8 cellular contexts compared by ENCODE assay signal in genomic region chr13:32639502-32640105, GRCh38. TPM values are rescaled to one million over a fixed set of nuclear protein-coding genes. Genes with fewer than 3 reads are reported as not detected.
DNase-seq lines count a peak whose midpoint lies in the region; ATAC-seq and TF ChIP-seq lines count a peak whose summit lies in the region.

No MANE protein-coding gene starts in this region.

- no peak overlapping the region for H3K23ac ChIP-seq in trophoblast cell (ENCODE audit: low read length)

- H3K18ac ChIP-seq in trophoblast cell (ENCODE audit: low read length), result no peak overlapping the region

- no peak overlapping the region for H2AK5ac ChIP-seq in trophoblast cell (ENCODE audit: low read length)

- H3K9me3 ChIP-seq in OCI-LY3 (ENCODE audit: insufficient read depth, low read length) (no peaks in the 10 kb centered on the region), trophoblast cell (ENCODE audit: insufficient read depth, low read depth, low read length) (no peaks in the 10 kb centered on the region)

- ATAC-seq in HG03095 (IDR thresholded peaks at IDR 0.05; ENCODE audit: unreplicated experiment) (peak; percentile 66), GM21528 (IDR thresholded peaks at IDR 0.05; ENCODE audit: low FRiP score, unreplicated experiment) (no peak)

- H3K4me2 ChIP-seq in OCI-LY3 (ENCODE audit: low read length) (no peak overlapping the region), trophoblast cell (ENCODE audit: low read length) (no peak overlapping the region)

- no peaks in the 10 kb centered on the region for H3K79me1 ChIP-seq in trophoblast cell (ENCODE audit: low read length)

- H4K8ac ChIP-seq in trophoblast cell (ENCODE audit: low read depth, low read length), result no peak overlapping the region

- H3K79me2 ChIP-seq in OCI-LY3 (ENCODE audit: low read length) (peaks cover 79% of the 10 kb centered on the region), trophoblast cell (ENCODE audit: control insufficient read depth, insufficient read depth, low read length, poor library complexity) (no peaks in the 10 kb centered on the region)

- H3K27me3 ChIP-seq in OCI-LY3 (ENCODE audit: low read depth, low read length), result no peaks in the 10 kb centered on the region
- no peaks in the 10 kb centered on the region for H3K27me3 ChIP-seq in trophoblast cell (ENCODE audit: insufficient read depth, low read length)

- DNase-seq in SHP77 (lab: John Stamatoyannopoulos, UW), result peak; percentile 25 to 31
- no peak for DNase-seq in SHP77 treated with DMSO at 0.1 percent for 48 hours (lab: John Stamatoyannopoulos, UW)
- peak; percentile 48 for DNase-seq in activated naive CD4-positive, alpha-beta T cell treated with Interleukin-2 at 50 U/mL for 16 hours
- DNase-seq in germinal center (ENCODE audit: low spot score), result peak; percentile 41
- DNase-seq in trophoblast cell, result peak; percentile 30 to 68

- H3K27ac ChIP-seq in OCI-LY3 (ENCODE audit: low read length) (no peak overlapping the region), trophoblast cell (ENCODE audit: low read depth, low read length) (no peak overlapping the region)

- H4K20me1 ChIP-seq in OCI-LY3 (ENCODE audit: insufficient read depth, low read length), result peaks cover 71% of the 10 kb centered on the region

- no peak overlapping the region for H3K4me3 ChIP-seq in OCI-LY3 (ENCODE audit: low read length)
- H3K4me3 ChIP-seq in trophoblast cell (ENCODE audit: low read depth, low read length), result no peak overlapping the region

- H2BK12ac ChIP-seq in trophoblast cell (ENCODE audit: low read length), result no peak overlapping the region

- H3K9ac ChIP-seq in OCI-LY3 (ENCODE audit: low read length) (no peak overlapping the region), trophoblast cell (ENCODE audit: low read length) (no peak overlapping the region)

- H2BK120ac ChIP-seq in trophoblast cell (ENCODE audit: insufficient read depth, low read length, poor library complexity), result no peak overlapping the region

- TF ChIP-seq CTCF in OCI-LY3 (IDR thresholded peaks at IDR 0.05; ENCODE audit: low read depth, low read length), result peak; percentile 95

- H3K4me1 ChIP-seq in OCI-LY3 (ENCODE audit: low read length), result peaks cover 32% of the 10 kb centered on the region
- no peaks in the 10 kb centered on the region for H3K4me1 ChIP-seq in trophoblast cell (ENCODE audit: control insufficient read depth in 1 of 2, insufficient read depth in 2 of 2, low read length in 2 of 2)

- H4K12ac ChIP-seq in trophoblast cell (ENCODE audit: low read depth, low read length), result no peak overlapping the region

- no CpG with 5 or more reads among the region's 4 CpGs for WGBS in trophoblast cell (ENCODE audit: extremely low coverage, insufficient coverage, insufficient read length)

- H2AFZ ChIP-seq in OCI-LY3 (ENCODE audit: low read depth, low read length) (no peak overlapping the region), trophoblast cell (ENCODE audit: insufficient read depth, low read length, poor library complexity) (no peak overlapping the region)

- no peaks in the 10 kb centered on the region for H3K36me3 ChIP-seq in OCI-LY3 (replicated peaks; ENCODE audit: low read depth, low read length)
- no peaks in the 10 kb centered on the region for H3K36me3 ChIP-seq in trophoblast cell (ENCODE audit: control insufficient read depth in 1 of 2, insufficient read depth in 2 of 2, low read length in 2 of 2)

- no peak overlapping the region for H3K14ac ChIP-seq in trophoblast cell (ENCODE audit: low read length)

- H4K91ac ChIP-seq in trophoblast cell (ENCODE audit: low read depth, low read length), result no peak overlapping the region

- H3K4ac ChIP-seq in trophoblast cell (ENCODE audit: low read depth, low read length), result no peak overlapping the region

- H2BK5ac ChIP-seq in trophoblast cell (ENCODE audit: low read depth, low read length, poor library complexity), result no peak overlapping the region

RNA-seq across cellular contexts. Expression of gene PDS5B, which starts 53.4 kb away (rescaled TPM):
- polyA plus RNA-seq in trophoblast cell (2013), result 33.8 and 36.8 TPM in 2 replicates
